10 cellular contexts compared by ENCODE assay signal in the genomic region with DNA sequence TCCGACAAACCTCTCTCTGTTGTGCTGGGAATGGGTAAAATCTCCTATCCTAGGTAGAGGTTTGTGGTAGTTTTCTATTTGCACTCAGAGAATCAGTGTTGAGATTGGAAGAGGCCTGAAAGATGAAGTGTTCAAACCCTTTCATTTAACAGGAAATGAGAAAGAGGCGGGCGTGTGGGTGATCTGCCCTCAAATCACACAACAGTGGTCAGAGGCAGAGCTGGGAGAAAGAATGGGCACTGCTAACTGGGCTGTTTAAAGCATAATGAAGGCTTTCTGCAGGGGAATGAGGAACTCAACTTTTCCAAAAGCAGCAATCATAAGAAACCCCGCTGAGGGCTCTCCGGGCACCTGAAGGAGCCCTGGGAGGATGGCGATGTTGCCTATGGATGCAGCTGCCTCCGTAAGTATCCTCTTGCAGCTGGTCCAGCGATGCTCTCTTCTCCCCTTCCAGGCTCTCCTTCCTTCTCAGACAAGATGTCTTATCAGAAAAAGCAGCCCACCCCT. TPM values are rescaled to one million over a fixed set of nuclear protein-coding genes. Genes with fewer than 3 reads are reported as not detected.
DNase-seq lines count a peak whose midpoint lies in the region; ATAC-seq and TF ChIP-seq lines count a peak whose summit lies in the region.
"Had no signal": no experiment of that assay in that cellular context is flagged by ENCODE, and none has a peak within 500 bp of the region (broad histone marks: within the 10 kb centered on the region; RNA-seq: fewer than 3 reads in every experiment).

No MANE protein-coding gene starts in this region.

- peaks cover 5% of the 10 kb centered on the region for H3K4me1 Mint-ChIP-seq in endodermal cell
- H3K4me1 Mint-ChIP-seq in stimulated activated memory B cell treated with anti-CD40 and anti-IgM and Interleukin-4, amounts not matched to agents 10 μg/mL and 1 μg/mL and 100 μg/mL, for 72 hours: peaks cover 38% of the 10 kb centered on the region

- H3K9me2 ChIP-seq in OCI-LY7 (ENCODE audit: insufficient read depth, low read length): no peaks in the 10 kb centered on the region

- BruUV-seq in OCI-LY7 (replicated peaks; lab: Mats Ljungman, UMichigan): no TSS peak

- H3K4me1 ChIP-seq in RWPE2 (ENCODE audit: insufficient read depth, poor library complexity, severe bottlenecking): no peaks in the 10 kb centered on the region
- no peaks in the 10 kb centered on the region for H3K4me1 ChIP-seq in endodermal cell (ENCODE audit: control insufficient read depth, insufficient read depth, low read length)
- no peaks in the 10 kb centered on the region for H3K4me1 ChIP-seq in OCI-LY7 (ENCODE audit: insufficient read depth, low read length, poor library complexity, severe bottlenecking)

- no peaks in the 10 kb centered on the region for H3K79me2 ChIP-seq in OCI-LY7 (ENCODE audit: insufficient read depth, low read depth, low read length)

- H3K4me2 ChIP-seq in OCI-LY7 (ENCODE audit: low read length): no peak overlapping the region

- H3K4me3 ChIP-seq in RWPE2 (ENCODE audit: severe bottlenecking) (no peak overlapping the region), endodermal cell (ENCODE audit: low read length) (peak overlapping the region; percentile 45), OCI-LY7 (ENCODE audit: low read depth, low read length, poor library complexity, severe bottlenecking) (no peak overlapping the region)

- no peaks in the 10 kb centered on the region for H3K36me3 ChIP-seq in RWPE2 (ENCODE audit: low read depth)
- no peaks in the 10 kb centered on the region for H3K36me3 ChIP-seq in endodermal cell (ENCODE audit: control insufficient read depth, insufficient read depth, low read length)
- no peaks in the 10 kb centered on the region for H3K36me3 ChIP-seq in OCI-LY7 (ENCODE audit: insufficient read depth, low read length)

- POLR2A ChIA-PET in OCI-LY7 (lab: Charles Lee): no interaction called here

- TF ChIP-seq CTCF in RWPE2 (IDR thresholded peaks at IDR 0.05; ENCODE audit: poor library complexity, severe bottlenecking): no peak
- no peak for TF ChIP-seq CTCF in endodermal cell (conservative IDR thresholded peaks at IDR 0.05)
- TF ChIP-seq CTCF in OCI-LY7 (conservative IDR thresholded peaks at IDR 0.05; ENCODE audit: low read length): no peak

- CTCF ChIA-PET in OCI-LY7 (lab: Charles Lee; ENCODE audit: unreplicated experiment): no interaction called here

- H3K9me3 Mint-ChIP-seq in endodermal cell: no peaks in the 10 kb centered on the region
- no peaks in the 10 kb centered on the region for H3K9me3 Mint-ChIP-seq in stimulated activated memory B cell treated with anti-CD40 and anti-IgM and Interleukin-4, amounts not matched to agents 10 μg/mL and 1 μg/mL and 100 μg/mL, for 72 hours

- intact Hi-C loops in OCI-LY7 (cut with micrococcal nuclease; ENCODE audit: unreplicated experiment): no loop called here

- H3K36me3 Mint-ChIP-seq in endodermal cell (ENCODE audit: low read depth): no peaks in the 10 kb centered on the region
- no peaks in the 10 kb centered on the region for H3K36me3 Mint-ChIP-seq in stimulated activated memory B cell treated with anti-CD40 and anti-IgM and Interleukin-4, amounts not matched to agents 10 μg/mL and 1 μg/mL and 100 μg/mL, for 72 hours

- H3K27ac Mint-ChIP-seq in endodermal cell: no peak overlapping the region
- H3K27ac Mint-ChIP-seq in stimulated activated memory B cell treated with anti-CD40 and anti-IgM and Interleukin-4, amounts not matched to agents 10 μg/mL and 1 μg/mL and 100 μg/mL, for 72 hours: peak overlapping the region; percentile 85

- DNase-seq in NCI-H1417 (lab: John Stamatoyannopoulos, UW): peak in 2 of 3 experiments; percentile 37 to 45
- no peak for DNase-seq in NCI-H1417 treated with DMSO at 0.1 percent for 48 hours (lab: John Stamatoyannopoulos, UW)
- no peak for DNase-seq in RWPE2 (ENCODE audit: low spot score)
- DNase-seq in endodermal cell: no peak
- DNase-seq in OCI-LY7 (ENCODE audit: low spot score): no peak
- DNase-seq: islet precursor cell, SIG-M5 had no signal

- H3K9me3 ChIP-seq in RWPE2 (ENCODE audit: severe bottlenecking): no peaks in the 10 kb centered on the region
- no peaks in the 10 kb centered on the region for H3K9me3 ChIP-seq in endodermal cell (ENCODE audit: control insufficient read depth, low read length)
- no peaks in the 10 kb centered on the region for H3K9me3 ChIP-seq in OCI-LY7 (ENCODE audit: low read length)

- H3K27me3 ChIP-seq in RWPE2 (ENCODE audit: insufficient read depth, poor library complexity, severe bottlenecking) (peaks cover 67% of the 10 kb centered on the region), endodermal cell (ENCODE audit: control insufficient read depth, insufficient read depth, low read length, poor library complexity, severe bottlenecking) (peaks cover 73% of the 10 kb centered on the region)

- H2AFZ ChIP-seq in OCI-LY7 (ENCODE audit: low read length): no peak overlapping the region

- H3K9ac ChIP-seq in endodermal cell (ENCODE audit: extremely low read depth, low read length, poor library complexity, severe bottlenecking): no peak overlapping the region

- ATAC-seq in RWPE2 (ENCODE audit: low read depth): peak; percentile 22; the same call in 1 of the 3 replicates
- peak; percentile 65 for ATAC-seq in stimulated activated memory B cell treated with anti-CD40 and anti-IgM and Interleukin-4, amounts not matched to agents 10 μg/mL and 1 μg/mL and 100 μg/mL, for 72 hours
- ATAC-seq in HG02884 (IDR thresholded peaks at IDR 0.05; ENCODE audit: unreplicated experiment): no peak
- no peak for ATAC-seq in GM18909 (IDR thresholded peaks at IDR 0.05; ENCODE audit: poor library complexity, unreplicated experiment)

- H3K27me3 Mint-ChIP-seq in endodermal cell (ENCODE audit: insufficient read depth): peaks cover 78% of the 10 kb centered on the region
- peaks cover 14% of the 10 kb centered on the region for H3K27me3 Mint-ChIP-seq in stimulated activated memory B cell treated with anti-CD40 and anti-IgM and Interleukin-4, amounts not matched to agents 10 μg/mL and 1 μg/mL and 100 μg/mL, for 72 hours

- H3K4me3 Mint-ChIP-seq in endodermal cell: peak overlapping the region; percentile 41
- peak overlapping the region; percentile 74 for H3K4me3 Mint-ChIP-seq in stimulated activated memory B cell treated with anti-CD40 and anti-IgM and Interleukin-4, amounts not matched to agents 10 μg/mL and 1 μg/mL and 100 μg/mL, for 72 hours

- H4K20me1 ChIP-seq in OCI-LY7 (ENCODE audit: insufficient read depth, low read length): no peaks in the 10 kb centered on the region

- 59 to 70% methylated on average over 6 to 8 of the region's 8 CpGs for WGBS in endodermal cell (ENCODE audit: insufficient coverage in 1 of 2, insufficient read length in 1 of 2), 2 experiments

- no peak overlapping the region for H3K27ac ChIP-seq in RWPE2 (ENCODE audit: poor library complexity, severe bottlenecking)
- no peak overlapping the region for H3K27ac ChIP-seq in endodermal cell (ENCODE audit: low read depth, low read length)
- H3K27ac ChIP-seq in OCI-LY7 (ENCODE audit: low read depth, low read length, poor library complexity, severe bottlenecking): no peak overlapping the region

RNA-seq across cellular contexts. Expression of a gene that starts 1.0 kb away (rescaled TPM):
- total RNA-seq in endodermal cell: not detected
- not detected for polyA plus RNA-seq in endodermal cell (2013, experiment 1 of 2)
- not detected for polyA plus RNA-seq in endodermal cell (2013, experiment 2 of 2)
- total RNA-seq in OCI-LY7 (2014; rRNA removed; shearing (Covaris generic)): not detected in 2 replicates
- total RNA-seq in OCI-LY7 (2022): not detected in 2 replicates

RNA-seq across cellular contexts. Expression of a gene that starts 43.1 kb away (rescaled TPM):
- total RNA-seq in endodermal cell (not detected), OCI-LY7 (2022) (not detected in 2 replicates)
- 0.50 TPM for polyA plus RNA-seq in endodermal cell (2013, experiment 1 of 2)
- 0.29 TPM for polyA plus RNA-seq in endodermal cell (2013, experiment 2 of 2)
- not detected in 2 replicates for total RNA-seq in OCI-LY7 (2014; rRNA removed; shearing (Covaris generic))

RNA-seq across cellular contexts. Expression of a gene that starts 52.2 kb away (rescaled TPM):
- not detected for total RNA-seq in endodermal cell
- polyA plus RNA-seq in endodermal cell (2013, experiment 1 of 2): not detected
- polyA plus RNA-seq in endodermal cell (2013, experiment 2 of 2): not detected
- not detected in 2 replicates for total RNA-seq in OCI-LY7 (2014; rRNA removed; shearing (Covaris generic))
- total RNA-seq in OCI-LY7 (2022): not detected in 2 replicates

RNA-seq across cellular contexts. Expression of a gene that starts 57.3 kb away (rescaled TPM):
- total RNA-seq in endodermal cell: not detected
- not detected for polyA plus RNA-seq in endodermal cell (2013, experiment 1 of 2)
- not detected for polyA plus RNA-seq in endodermal cell (2013, experiment 2 of 2)
- not detected in 2 replicates for total RNA-seq in OCI-LY7 (2014; rRNA removed; shearing (Covaris generic))
- not detected in 2 replicates for total RNA-seq in OCI-LY7 (2022)

Comparison
In these comparisons a context has a peak if more than half of its experiments do, and no peak if none do; other contexts are left out.
1. DNase-seq: peak in NCI-H1417 (2 of 3); none in NCI-H1417 treated with DMSO at 0.1 percent for 48 hours (single experiment), RWPE2 (single experiment), endodermal cell (single experiment) and OCI-LY7 (single experiment).
2. ATAC-seq: peak in RWPE2 (single experiment) and stimulated activated memory B cell treated with anti-CD40 and anti-IgM and Interleukin-4, amounts not matched to agents 10 μg/mL and 1 μg/mL and 100 μg/mL, for 72 hours (single experiment); none in HG02884 (single experiment) and GM18909 (single experiment).